Comparison of ENCODE assay signal across 1 cellular context in the genomic region with DNA sequence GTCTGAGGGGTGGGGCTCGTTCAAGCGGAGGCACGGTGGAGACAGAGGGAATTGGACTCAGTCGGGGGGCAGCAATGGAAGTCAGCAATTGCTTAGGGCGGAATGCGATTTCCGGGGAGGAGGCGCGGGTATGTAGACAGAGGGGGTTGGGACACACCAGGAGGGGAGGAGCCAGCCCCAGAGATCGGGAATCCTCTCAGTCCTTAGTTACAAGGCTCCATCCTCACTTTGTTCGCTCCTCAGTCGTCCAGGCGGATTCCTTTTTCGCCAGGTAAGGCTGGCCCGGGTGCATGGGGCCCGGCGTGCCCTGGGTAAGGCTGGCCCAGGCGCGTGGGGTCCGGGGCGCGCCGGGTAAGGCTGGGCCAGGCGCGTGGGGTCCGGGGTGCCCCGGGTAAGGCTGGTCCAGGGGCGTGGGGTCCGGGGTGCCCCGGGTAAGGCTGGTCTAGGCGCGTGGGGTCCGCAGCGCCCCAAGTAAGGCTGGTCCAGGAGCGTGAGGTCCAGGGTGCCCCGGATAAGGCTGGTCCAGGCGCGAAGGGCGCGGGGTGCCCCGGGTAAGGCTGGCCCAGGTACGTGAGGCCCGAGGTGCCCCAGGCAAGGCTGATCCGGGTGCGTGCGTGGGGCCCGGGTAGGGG.
TF ChIP-seq lines count a peak whose summit lies in the region.

A gene with protein sequence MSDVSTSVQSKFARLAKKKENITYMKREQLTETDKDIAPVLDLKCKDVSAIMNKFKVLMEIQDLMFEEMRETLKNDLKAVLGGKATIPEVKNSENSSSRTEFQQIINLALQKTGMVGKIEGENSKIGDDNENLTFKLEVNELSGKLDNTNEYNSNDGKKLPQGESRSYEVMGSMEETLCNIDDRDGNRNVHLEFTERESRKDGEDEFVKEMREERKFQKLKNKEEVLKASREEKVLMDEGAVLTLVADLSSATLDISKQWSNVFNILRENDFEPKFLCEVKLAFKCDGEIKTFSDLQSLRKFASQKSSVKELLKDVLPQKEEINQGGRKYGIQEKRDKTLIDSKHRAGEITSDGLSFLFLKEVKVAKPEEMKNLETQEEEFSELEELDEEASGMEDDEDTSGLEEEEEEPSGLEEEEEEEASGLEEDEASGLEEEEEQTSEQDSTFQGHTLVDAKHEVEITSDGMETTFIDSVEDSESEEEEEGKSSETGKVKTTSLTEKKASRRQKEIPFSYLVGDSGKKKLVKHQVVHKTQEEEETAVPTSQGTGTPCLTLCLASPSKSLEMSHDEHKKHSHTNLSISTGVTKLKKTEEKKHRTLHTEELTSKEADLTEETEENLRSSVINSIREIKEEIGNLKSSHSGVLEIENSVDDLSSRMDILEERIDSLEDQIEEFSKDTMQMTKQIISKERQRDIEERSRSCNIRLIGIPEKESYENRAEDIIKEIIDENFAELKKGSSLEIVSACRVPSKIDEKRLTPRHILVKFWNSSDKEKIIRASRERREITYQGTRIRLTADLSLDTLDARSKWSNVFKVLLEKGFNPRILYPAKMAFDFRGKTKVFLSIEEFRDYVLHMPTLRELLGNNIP (plus strand): TSS at position 199 of the 632 bp plus-strand sequence. CDS start 11,780 bp downstream, outside the sequence.

TF ChIP-seq in WTC11, 78 proteins besides CTCF, POLR2A, EP300 and RAD21 (continued from another document and continues in another):
- TF ChIP-seq, protein P1, sequence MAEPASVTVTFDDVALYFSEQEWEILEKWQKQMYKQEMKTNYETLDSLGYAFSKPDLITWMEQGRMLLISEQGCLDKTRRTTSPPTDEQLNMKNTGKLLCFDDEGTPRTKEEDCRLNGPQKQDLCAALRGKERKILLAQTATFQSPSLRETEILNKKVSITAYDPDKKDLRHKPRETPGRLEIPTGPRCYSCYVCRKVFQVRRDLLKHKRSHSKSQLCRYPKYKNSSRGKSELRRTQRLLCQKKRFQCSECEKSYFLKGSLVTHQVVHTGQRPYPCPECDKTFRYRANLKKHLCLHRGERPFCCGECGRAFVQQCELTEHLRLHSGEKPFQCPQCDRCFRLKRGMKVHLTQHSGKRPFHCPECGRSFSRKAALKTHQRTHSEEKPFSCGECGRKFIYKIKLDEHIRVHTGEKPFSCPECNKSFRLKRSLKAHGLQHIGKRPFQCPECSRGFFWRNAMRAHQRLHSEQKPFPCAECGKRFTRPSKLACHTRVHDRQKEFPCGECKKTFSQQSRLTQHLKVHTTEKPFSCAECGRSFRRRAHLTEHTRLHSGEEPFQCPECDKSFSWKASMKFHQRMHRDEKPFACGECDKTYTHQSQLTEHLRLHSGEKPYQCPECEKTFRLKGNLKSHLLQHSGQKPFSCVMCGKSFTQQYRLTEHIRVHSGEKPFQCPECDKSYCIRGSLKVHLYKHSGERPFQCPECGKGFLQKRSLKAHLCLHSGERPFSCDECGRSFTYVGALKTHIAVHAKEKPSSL (CRISPR knock-in tag; conservative IDR thresholded peaks at IDR 0.05): no peak
- TF ChIP-seq, protein P2, sequence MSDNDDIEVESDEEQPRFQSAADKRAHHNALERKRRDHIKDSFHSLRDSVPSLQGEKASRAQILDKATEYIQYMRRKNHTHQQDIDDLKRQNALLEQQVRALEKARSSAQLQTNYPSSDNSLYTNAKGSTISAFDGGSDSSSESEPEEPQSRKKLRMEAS (CRISPR knock-in tag; IDR thresholded peaks at IDR 0.05): peak; percentile 54
- TF ChIP-seq ZNF232 (CRISPR knock-in tag; IDR thresholded peaks at IDR 0.05) (peak; percentile 30; the same call in 1 of the 2 replicates), FOXJ3 (CRISPR knock-in tag; IDR thresholded peaks at IDR 0.05; ENCODE audit: borderline replicate concordance) (no peak), TEAD4 (CRISPR knock-in tag; IDR thresholded peaks at IDR 0.05) (no peak), SOX15 (CRISPR knock-in tag; IDR thresholded peaks at IDR 0.05) (no peak), TP53 (CRISPR knock-in tag; IDR thresholded peaks at IDR 0.05) (peak; percentile 63), RORB (CRISPR knock-in tag; IDR thresholded peaks at IDR 0.05) (no peak), MXD4 (CRISPR knock-in tag; IDR thresholded peaks at IDR 0.05; ENCODE audit: borderline replicate concordance) (no peak), IRF2 (CRISPR knock-in tag; IDR thresholded peaks at IDR 0.05; ENCODE audit: borderline replicate concordance, low read depth) (0 out of 2 replicates have a peak, but pooled peaks have one; percentile 48), KAT7 (CRISPR knock-in tag; IDR thresholded peaks at IDR 0.05; ENCODE audit: borderline replicate concordance) (peak; percentile 91; the same call in 1 of the 2 replicates), TCF7 (CRISPR knock-in tag; IDR thresholded peaks at IDR 0.05; ENCODE audit: low read depth) (peak; percentile 80; the same call in 1 of the 2 replicates), FOXK1 (CRISPR knock-in tag; IDR thresholded peaks at IDR 0.05) (peak; percentile 26), JAZF1 (CRISPR knock-in tag; IDR thresholded peaks at IDR 0.05) (no peak), ZNF121 (CRISPR knock-in tag; IDR thresholded peaks at IDR 0.05) (no peak), NFE2L1 (CRISPR knock-in tag; IDR thresholded peaks at IDR 0.05) (peak; percentile 69; the same call in 1 of the 2 replicates), SMAD4 (CRISPR knock-in tag; IDR thresholded peaks at IDR 0.05) (peak; percentile 61; the same call in 1 of the 2 replicates), GRHL2 (CRISPR knock-in tag; IDR thresholded peaks at IDR 0.05; ENCODE audit: insufficient replicate concordance, severe bottlenecking) (no peak), SP1 (CRISPR knock-in tag; conservative IDR thresholded peaks at IDR 0.05) (no peak; the same call in 1 of the 2 replicates), CREM (CRISPR knock-in tag; IDR thresholded peaks at IDR 0.05) (peak; percentile 58; the same call in 1 of the 2 replicates), ZNF671 (CRISPR knock-in tag; IDR thresholded peaks at IDR 0.05) (no peak), ETV6 (CRISPR knock-in tag; IDR thresholded peaks at IDR 0.05) (no peak), ZNF263 (CRISPR knock-in tag; IDR thresholded peaks at IDR 0.05; ENCODE audit: low read depth) (peak; percentile 48; the same call in 1 of the 2 replicates), ELF4 (CRISPR knock-in tag; IDR thresholded peaks at IDR 0.05; ENCODE audit: low read depth) (0 out of 2 replicates have a peak, but pooled peaks have one; percentile 69), ESRRA (CRISPR knock-in tag; IDR thresholded peaks at IDR 0.05; ENCODE audit: borderline replicate concordance) (peak; percentile 34; the same call in 1 of the 2 replicates)
- TF ChIP-seq, protein P3, sequence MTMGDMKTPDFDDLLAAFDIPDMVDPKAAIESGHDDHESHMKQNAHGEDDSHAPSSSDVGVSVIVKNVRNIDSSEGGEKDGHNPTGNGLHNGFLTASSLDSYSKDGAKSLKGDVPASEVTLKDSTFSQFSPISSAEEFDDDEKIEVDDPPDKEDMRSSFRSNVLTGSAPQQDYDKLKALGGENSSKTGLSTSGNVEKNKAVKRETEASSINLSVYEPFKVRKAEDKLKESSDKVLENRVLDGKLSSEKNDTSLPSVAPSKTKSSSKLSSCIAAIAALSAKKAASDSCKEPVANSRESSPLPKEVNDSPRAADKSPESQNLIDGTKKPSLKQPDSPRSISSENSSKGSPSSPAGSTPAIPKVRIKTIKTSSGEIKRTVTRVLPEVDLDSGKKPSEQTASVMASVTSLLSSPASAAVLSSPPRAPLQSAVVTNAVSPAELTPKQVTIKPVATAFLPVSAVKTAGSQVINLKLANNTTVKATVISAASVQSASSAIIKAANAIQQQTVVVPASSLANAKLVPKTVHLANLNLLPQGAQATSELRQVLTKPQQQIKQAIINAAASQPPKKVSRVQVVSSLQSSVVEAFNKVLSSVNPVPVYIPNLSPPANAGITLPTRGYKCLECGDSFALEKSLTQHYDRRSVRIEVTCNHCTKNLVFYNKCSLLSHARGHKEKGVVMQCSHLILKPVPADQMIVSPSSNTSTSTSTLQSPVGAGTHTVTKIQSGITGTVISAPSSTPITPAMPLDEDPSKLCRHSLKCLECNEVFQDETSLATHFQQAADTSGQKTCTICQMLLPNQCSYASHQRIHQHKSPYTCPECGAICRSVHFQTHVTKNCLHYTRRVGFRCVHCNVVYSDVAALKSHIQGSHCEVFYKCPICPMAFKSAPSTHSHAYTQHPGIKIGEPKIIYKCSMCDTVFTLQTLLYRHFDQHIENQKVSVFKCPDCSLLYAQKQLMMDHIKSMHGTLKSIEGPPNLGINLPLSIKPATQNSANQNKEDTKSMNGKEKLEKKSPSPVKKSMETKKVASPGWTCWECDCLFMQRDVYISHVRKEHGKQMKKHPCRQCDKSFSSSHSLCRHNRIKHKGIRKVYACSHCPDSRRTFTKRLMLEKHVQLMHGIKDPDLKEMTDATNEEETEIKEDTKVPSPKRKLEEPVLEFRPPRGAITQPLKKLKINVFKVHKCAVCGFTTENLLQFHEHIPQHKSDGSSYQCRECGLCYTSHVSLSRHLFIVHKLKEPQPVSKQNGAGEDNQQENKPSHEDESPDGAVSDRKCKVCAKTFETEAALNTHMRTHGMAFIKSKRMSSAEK (CRISPR knock-in tag; IDR thresholded peaks at IDR 0.05; ENCODE audit: borderline replicate concordance): no peak
- TF ChIP-seq, protein P4, sequence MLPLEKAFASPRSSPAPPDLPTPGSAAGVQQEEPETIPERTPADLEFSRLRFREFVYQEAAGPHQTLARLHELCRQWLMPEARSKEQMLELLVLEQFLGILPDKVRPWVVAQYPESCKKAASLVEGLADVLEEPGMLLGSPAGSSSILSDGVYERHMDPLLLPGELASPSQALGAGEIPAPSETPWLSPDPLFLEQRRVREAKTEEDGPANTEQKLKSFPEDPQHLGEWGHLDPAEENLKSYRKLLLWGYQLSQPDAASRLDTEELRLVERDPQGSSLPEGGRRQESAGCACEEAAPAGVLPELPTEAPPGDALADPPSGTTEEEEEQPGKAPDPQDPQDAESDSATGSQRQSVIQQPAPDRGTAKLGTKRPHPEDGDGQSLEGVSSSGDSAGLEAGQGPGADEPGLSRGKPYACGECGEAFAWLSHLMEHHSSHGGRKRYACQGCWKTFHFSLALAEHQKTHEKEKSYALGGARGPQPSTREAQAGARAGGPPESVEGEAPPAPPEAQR (CRISPR knock-in tag; IDR thresholded peaks at IDR 0.05): no peak
- TF ChIP-seq, protein P5, sequence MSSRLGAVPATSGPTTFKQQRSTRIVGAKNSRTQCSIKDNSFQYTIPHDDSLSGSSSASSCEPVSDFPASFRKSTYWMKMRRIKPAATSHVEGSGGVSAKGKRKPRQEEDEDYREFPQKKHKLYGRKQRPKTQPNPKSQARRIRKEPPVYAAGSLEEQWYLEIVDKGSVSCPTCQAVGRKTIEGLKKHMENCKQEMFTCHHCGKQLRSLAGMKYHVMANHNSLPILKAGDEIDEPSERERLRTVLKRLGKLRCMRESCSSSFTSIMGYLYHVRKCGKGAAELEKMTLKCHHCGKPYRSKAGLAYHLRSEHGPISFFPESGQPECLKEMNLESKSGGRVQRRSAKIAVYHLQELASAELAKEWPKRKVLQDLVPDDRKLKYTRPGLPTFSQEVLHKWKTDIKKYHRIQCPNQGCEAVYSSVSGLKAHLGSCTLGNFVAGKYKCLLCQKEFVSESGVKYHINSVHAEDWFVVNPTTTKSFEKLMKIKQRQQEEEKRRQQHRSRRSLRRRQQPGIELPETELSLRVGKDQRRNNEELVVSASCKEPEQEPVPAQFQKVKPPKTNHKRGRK (CRISPR knock-in tag; IDR thresholded peaks at IDR 0.05; ENCODE audit: borderline replicate concordance): 0 out of 2 replicates have a peak, but pooled peaks have one; percentile 46
- TF ChIP-seq, protein P6, sequence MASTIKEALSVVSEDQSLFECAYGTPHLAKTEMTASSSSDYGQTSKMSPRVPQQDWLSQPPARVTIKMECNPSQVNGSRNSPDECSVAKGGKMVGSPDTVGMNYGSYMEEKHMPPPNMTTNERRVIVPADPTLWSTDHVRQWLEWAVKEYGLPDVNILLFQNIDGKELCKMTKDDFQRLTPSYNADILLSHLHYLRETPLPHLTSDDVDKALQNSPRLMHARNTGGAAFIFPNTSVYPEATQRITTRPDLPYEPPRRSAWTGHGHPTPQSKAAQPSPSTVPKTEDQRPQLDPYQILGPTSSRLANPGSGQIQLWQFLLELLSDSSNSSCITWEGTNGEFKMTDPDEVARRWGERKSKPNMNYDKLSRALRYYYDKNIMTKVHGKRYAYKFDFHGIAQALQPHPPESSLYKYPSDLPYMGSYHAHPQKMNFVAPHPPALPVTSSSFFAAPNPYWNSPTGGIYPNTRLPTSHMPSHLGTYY (CRISPR knock-in tag; IDR thresholded peaks at IDR 0.05): no peak
- TF ChIP-seq, protein P7, sequence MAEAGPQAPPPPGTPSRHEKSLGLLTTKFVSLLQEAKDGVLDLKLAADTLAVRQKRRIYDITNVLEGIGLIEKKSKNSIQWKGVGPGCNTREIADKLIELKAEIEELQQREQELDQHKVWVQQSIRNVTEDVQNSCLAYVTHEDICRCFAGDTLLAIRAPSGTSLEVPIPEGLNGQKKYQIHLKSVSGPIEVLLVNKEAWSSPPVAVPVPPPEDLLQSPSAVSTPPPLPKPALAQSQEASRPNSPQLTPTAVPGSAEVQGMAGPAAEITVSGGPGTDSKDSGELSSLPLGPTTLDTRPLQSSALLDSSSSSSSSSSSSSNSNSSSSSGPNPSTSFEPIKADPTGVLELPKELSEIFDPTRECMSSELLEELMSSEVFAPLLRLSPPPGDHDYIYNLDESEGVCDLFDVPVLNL (CRISPR knock-in tag; IDR thresholded peaks at IDR 0.05; ENCODE audit: borderline replicate concordance, low read depth): 0 out of 2 replicates have a peak, but pooled peaks have one; percentile 55
- TF ChIP-seq, protein P8, sequence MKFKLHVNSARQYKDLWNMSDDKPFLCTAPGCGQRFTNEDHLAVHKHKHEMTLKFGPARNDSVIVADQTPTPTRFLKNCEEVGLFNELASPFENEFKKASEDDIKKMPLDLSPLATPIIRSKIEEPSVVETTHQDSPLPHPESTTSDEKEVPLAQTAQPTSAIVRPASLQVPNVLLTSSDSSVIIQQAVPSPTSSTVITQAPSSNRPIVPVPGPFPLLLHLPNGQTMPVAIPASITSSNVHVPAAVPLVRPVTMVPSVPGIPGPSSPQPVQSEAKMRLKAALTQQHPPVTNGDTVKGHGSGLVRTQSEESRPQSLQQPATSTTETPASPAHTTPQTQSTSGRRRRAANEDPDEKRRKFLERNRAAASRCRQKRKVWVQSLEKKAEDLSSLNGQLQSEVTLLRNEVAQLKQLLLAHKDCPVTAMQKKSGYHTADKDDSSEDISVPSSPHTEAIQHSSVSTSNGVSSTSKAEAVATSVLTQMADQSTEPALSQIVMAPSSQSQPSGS (CRISPR knock-in tag; IDR thresholded peaks at IDR 0.05; ENCODE audit: borderline replicate concordance, low read depth): peak; percentile 39; the same call in 1 of the 2 replicates
- TF ChIP-seq, protein P9, sequence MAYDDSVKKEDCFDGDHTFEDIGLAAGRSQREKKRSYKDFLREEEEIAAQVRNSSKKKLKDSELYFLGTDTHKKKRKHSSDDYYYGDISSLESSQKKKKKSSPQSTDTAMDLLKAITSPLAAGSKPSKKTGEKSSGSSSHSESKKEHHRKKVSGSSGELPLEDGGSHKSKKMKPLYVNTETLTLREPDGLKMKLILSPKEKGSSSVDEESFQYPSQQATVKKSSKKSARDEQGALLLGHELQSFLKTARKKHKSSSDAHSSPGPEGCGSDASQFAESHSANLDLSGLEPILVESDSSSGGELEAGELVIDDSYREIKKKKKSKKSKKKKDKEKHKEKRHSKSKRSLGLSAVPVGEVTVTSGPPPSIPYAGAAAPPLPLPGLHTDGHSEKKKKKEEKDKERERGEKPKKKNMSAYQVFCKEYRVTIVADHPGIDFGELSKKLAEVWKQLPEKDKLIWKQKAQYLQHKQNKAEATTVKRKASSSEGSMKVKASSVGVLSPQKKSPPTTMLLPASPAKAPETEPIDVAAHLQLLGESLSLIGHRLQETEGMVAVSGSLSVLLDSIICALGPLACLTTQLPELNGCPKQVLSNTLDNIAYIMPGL (CRISPR knock-in tag; IDR thresholded peaks at IDR 0.05): peak; percentile 69
- TF ChIP-seq, protein P10, sequence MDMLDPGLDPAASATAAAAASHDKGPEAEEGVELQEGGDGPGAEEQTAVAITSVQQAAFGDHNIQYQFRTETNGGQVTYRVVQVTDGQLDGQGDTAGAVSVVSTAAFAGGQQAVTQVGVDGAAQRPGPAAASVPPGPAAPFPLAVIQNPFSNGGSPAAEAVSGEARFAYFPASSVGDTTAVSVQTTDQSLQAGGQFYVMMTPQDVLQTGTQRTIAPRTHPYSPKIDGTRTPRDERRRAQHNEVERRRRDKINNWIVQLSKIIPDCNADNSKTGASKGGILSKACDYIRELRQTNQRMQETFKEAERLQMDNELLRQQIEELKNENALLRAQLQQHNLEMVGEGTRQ (CRISPR knock-in tag; IDR thresholded peaks at IDR 0.05): no peak
